9 cellular contexts compared by ENCODE assay signal in genomic region chr7:139696547-139696946, GRCh38.
DNase-seq lines count a peak whose midpoint lies in the region; ATAC-seq, FAIRE-seq and TF ChIP-seq lines count a peak whose summit lies in the region.
"Had no signal": no experiment of that assay in that cellular context is flagged by ENCODE, and none has a peak within 500 bp of the region (broad histone marks: within the 10 kb centered on the region; RNA-seq: fewer than 3 reads in every experiment).

No MANE protein-coding gene starts in this region.

- no peaks in the 10 kb centered on the region for H3K27me3 ChIP-seq in K562 (ENCODE audit: control insufficient read depth in 2 of 2, insufficient read depth in 2 of 2, low read length in 2 of 2)
- H3K27me3 ChIP-seq: uterus had no signal

- BruUV-seq in K562 (replicated peaks; lab: Mats Ljungman, UMichigan) = no TSS peak

- DNase-seq in CD1c-positive myeloid dendritic cell (ENCODE audit: extremely low spot score) (peak; percentile 78), K562 (ENCODE audit: extremely low read depth in 1 of 4, low spot score in 3 of 4) (no peak), HFFc6 (no peak), dermis blood vessel endothelial cell (no peak), A172 (ENCODE audit: low spot score) (no peak), NCI-H345 treated with DMSO at 0.1 percent for 48 hours (lab: John Stamatoyannopoulos, UW; ENCODE audit: unreplicated experiment) (no peak)
- DNase-seq: uterus had no signal

- TF ChIP-seq POLR2A in K562 (conservative IDR thresholded peaks at IDR 0.05) = no peak

- TF ChIP-seq CTCF in K562 (IDR thresholded peaks at IDR 0.05 in 2 of 3, conservative IDR thresholded peaks at IDR 0.05 in 1 of 3; ENCODE audit: insufficient read depth in 2 of 3, low read depth in 1 of 3, low read length in 3 of 3) (no peak), HFFc6 (IDR thresholded peaks at IDR 0.05) (no peak)

- H3K36me3 Mint-ChIP-seq in HFFc6 (ENCODE audit: low read depth) = peaks cover 17% of the 10 kb centered on the region

- H3K79me2 ChIP-seq in K562 (ENCODE audit: control insufficient read depth, insufficient read depth, low read length) = no peaks in the 10 kb centered on the region

- H3K9me1 ChIP-seq in K562 (ENCODE audit: control insufficient read depth, insufficient read depth, low read length) = peaks cover 6% of the 10 kb centered on the region

- H3K4me2 ChIP-seq in K562 (ENCODE audit: insufficient read depth, low read length) = no peak overlapping the region

- TF ChIP-seq RAD21 in K562 (CRISPR knock-in tag; conservative IDR thresholded peaks at IDR 0.05 in 1 of 2, IDR thresholded peaks at IDR 0.05 in 1 of 2) = no peak

- FAIRE-seq in K562 (lab: Jason Lieb, UNC) = no peak

- peaks cover 3% of the 10 kb centered on the region for H3K27me3 Mint-ChIP-seq in HFFc6 (ENCODE audit: insufficient read depth)

- peaks cover 0 to 5% of the 10 kb centered on the region in 2 experiments; a peak in 4 of 5 replicates for H3K4me1 ChIP-seq in K562 (replicated peaks in 1 of 2; ENCODE audit: control insufficient read depth in 2 of 2, insufficient read depth in 2 of 2, low read length in 2 of 2)
- H3K4me1 ChIP-seq: uterus had no signal

- no peak overlapping the region for H3K4me3 ChIP-seq in K562
- H3K4me3 ChIP-seq: uterus had no signal

- intact Hi-C loops in K562 (cut with micrococcal nuclease) = no loop called here

- peaks cover 3% of the 10 kb centered on the region for H3K36me3 ChIP-seq in K562 (ENCODE audit: control insufficient read depth, insufficient read depth, low read length)
- H3K36me3 ChIP-seq: uterus had no signal

- no peaks in the 10 kb centered on the region for H3K9me3 Mint-ChIP-seq in HFFc6

- H2AFZ ChIP-seq in K562 (ENCODE audit: low read depth, low read length) = no peak overlapping the region

- POLR2A ChIA-PET in K562 (lab: Yijun Ruan, JAX) = interaction anchor here (1.5 kb wide), 1 partner anchor 12 kb away, joined by 3 read pairs; no protein-coding TSS in a partner anchor

- H4K20me1 ChIP-seq in K562 (replicated peaks; ENCODE audit: control insufficient read depth, insufficient read depth, low read length) = peaks cover 18% of the 10 kb centered on the region

- in situ Hi-C loops in K562 (cut with MboI) = no loop called here

- H3K27ac Mint-ChIP-seq in HFFc6 = no peak overlapping the region

- CTCF ChIA-PET in K562 (lab: Yijun Ruan, JAX; ENCODE audit: low intra/inter-chr PET ratio) = no interaction called here

- no peak for TF ChIP-seq EP300 in K562 (IDR thresholded peaks at IDR 0.05; ENCODE audit: low read length)

- ATAC-seq in GM18868 (IDR thresholded peaks at IDR 0.05; ENCODE audit: unreplicated experiment) (peak; percentile 53), HG03460 (IDR thresholded peaks at IDR 0.05; ENCODE audit: unreplicated experiment) (peak; percentile 56), K562 (no peak)

- H3K4me1 Mint-ChIP-seq in HFFc6 (ENCODE audit: low read depth) = peaks cover 15% of the 10 kb centered on the region; the same call in 1 of the 2 replicates

- no peak overlapping the region for H3K4me3 Mint-ChIP-seq in HFFc6

- H3K27ac ChIP-seq in K562 (ENCODE audit: extremely low read depth, low read depth, low read length) = no peak overlapping the region
- H3K27ac ChIP-seq: uterus had no signal

- no peaks in the 10 kb centered on the region for H3K9me3 ChIP-seq in K562 (replicated peaks; ENCODE audit: control insufficient read depth, insufficient read depth, low read depth, low read length)
- H3K9me3 ChIP-seq: uterus had no signal

- H3K9ac ChIP-seq in K562 (ENCODE audit: insufficient read depth in 1 of 2, low read depth in 2 of 2, low read length in 2 of 2) = no peak overlapping the region

- WGBS in K562 (ENCODE audit: insufficient coverage, low coverage, missing lambda C conversion rate) = 38% methylated on average over 3 of the region's 3 CpGs

TF ChIP-seq in K562, 482 proteins besides CTCF, POLR2A, EP300 and RAD21 (continues in another document):
- no peak for TF ChIP-seq ZNF76 (CRISPR knock-in tag; IDR thresholded peaks at IDR 0.05; ENCODE audit: borderline replicate concordance)
- no peak for TF ChIP-seq MAZ (CRISPR knock-in tag; conservative IDR thresholded peaks at IDR 0.05 in 1 of 2, IDR thresholded peaks at IDR 0.05 in 1 of 2)
- no peak for TF ChIP-seq NR3C1 (CRISPR knock-in tag; IDR thresholded peaks at IDR 0.05)
- TF ChIP-seq ELK1 (CRISPR knock-in tag; IDR thresholded peaks at IDR 0.05) = no peak
- TF ChIP-seq ZNF561 (CRISPR knock-in tag; conservative IDR thresholded peaks at IDR 0.05) = no peak
- TF ChIP-seq FOXA1 (IDR thresholded peaks at IDR 0.05; ENCODE audit: borderline replicate concordance) = no peak
- peak; percentile 2 for TF ChIP-seq HNRNPLL (IDR thresholded peaks at IDR 0.05; ENCODE audit: low read depth, low read length, poor library complexity, severe bottlenecking)
- no peak for TF ChIP-seq ZFP30 (CRISPR knock-in tag; IDR thresholded peaks at IDR 0.05; ENCODE audit: borderline replicate concordance)
- no peak for TF ChIP-seq FIP1L1 (IDR thresholded peaks at IDR 0.05; ENCODE audit: low read depth, low read length, poor library complexity, severe bottlenecking)
- no peak for TF ChIP-seq PHB2 (IDR thresholded peaks at IDR 0.05; ENCODE audit: low read depth)
- no peak for TF ChIP-seq SMAD3 (CRISPR knock-in tag; conservative IDR thresholded peaks at IDR 0.05)
- TF ChIP-seq CCAR2 (IDR thresholded peaks at IDR 0.05; ENCODE audit: low read depth, low read length) = no peak
- TF ChIP-seq ZBTB33 (CRISPR knock-in tag; IDR thresholded peaks at IDR 0.05) = no peak
- TF ChIP-seq SREBF1 (IDR thresholded peaks at IDR 0.05; ENCODE audit: borderline replicate concordance, low read depth, low read length) = no peak
- TF ChIP-seq MLLT1 (IDR thresholded peaks at IDR 0.05) = no peak
- no peak for TF ChIP-seq MBD1 (CRISPR knock-in tag; IDR thresholded peaks at IDR 0.05)
- no peak for TF ChIP-seq VEZF1 (CRISPR knock-in tag; IDR thresholded peaks at IDR 0.05)
- no peak for TF ChIP-seq SAFB (IDR thresholded peaks at IDR 0.05; ENCODE audit: borderline replicate concordance, low read depth, low read length)
